Comparison of ENCODE assay signal across 26 cellular contexts in the genomic region with DNA sequence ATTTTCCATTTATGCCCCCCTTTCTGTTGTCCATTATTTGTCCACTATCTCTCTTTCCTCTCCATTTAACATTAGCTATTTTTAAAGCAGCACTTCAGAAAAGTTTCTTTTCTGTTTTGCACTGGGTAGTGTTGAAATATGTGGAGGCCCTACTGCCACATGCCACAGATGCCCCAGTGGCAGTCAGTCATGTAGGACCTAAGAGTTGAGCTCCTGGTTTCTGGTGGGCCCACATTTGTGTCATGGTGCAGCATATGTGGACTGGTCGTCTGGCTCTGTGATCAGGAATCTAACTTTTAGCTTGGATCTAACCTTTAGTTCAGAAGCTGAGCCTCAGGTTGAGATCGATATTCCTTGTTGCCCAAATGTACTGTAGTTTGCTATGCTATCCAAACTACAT. TPM values are rescaled to one million over a fixed set of nuclear protein-coding genes. Genes with fewer than 3 reads are reported as not detected.
DNase-seq lines count a peak whose midpoint lies in the region; ATAC-seq and TF ChIP-seq lines count a peak whose summit lies in the region.
"Had no signal": no experiment of that assay in that cellular context is flagged by ENCODE, and none has a peak within 500 bp of the region (broad histone marks: within the 10 kb centered on the region; RNA-seq: fewer than 3 reads in every experiment).

No MANE protein-coding gene starts in this region.

- POLR2A ChIA-PET in PC-9 (lab: Charles Lee; ENCODE audit: unreplicated experiment) = no interaction called here

- peaks cover 16 to 28% of the 10 kb centered on the region in 2 donors for H3K4me1 Mint-ChIP-seq in stimulated activated naive B cell treated with anti-CD40 and anti-IgM and Interleukin-4, amounts not matched to agents 10 μg/mL and 1 μg/mL and 100 μg/mL, for 72 hours
- H3K4me1 Mint-ChIP-seq: activated CD8-positive, alpha-beta memory T cell treated with anti-CD3 and anti-CD28 coated beads, Interleukin-2, amount 10 ng/mL, durations not matched to agents 7 days and 5 days; immature natural killer cell had no signal

- no peaks in the 10 kb centered on the region for H3K79me2 ChIP-seq in PC-9 (ENCODE audit: low read depth)

- H3K9me3 Mint-ChIP-seq in stimulated activated naive B cell treated with anti-CD40 and anti-IgM and Interleukin-4, amounts not matched to agents 10 μg/mL and 1 μg/mL and 100 μg/mL, for 72 hours = no peaks in the 10 kb centered on the region
- H3K9me3 Mint-ChIP-seq: activated CD4-positive, alpha-beta T cell treated with anti-CD3 and anti-CD28 coated beads, Interleukin-2, amount 10 ng/mL, durations not matched to agents 7 days and 5 days; activated naive CD4-positive, alpha-beta T cell treated with anti-CD3 and anti-CD28 coated beads for 36 hours; activated T-cell treated with anti-CD3 and anti-CD28 coated beads, Interleukin-2, amount 50 U/mL, for 72 hours; H9; IgD-negative memory B cell; immature natural killer cell; stimulated activated memory B cell treated with anti-CD40 and anti-IgM and Interleukin-4, amounts not matched to agents 10 μg/mL and 1 μg/mL and 100 μg/mL, for 72 hours; T-helper 2 cell treated with Interferon-gamma antibody and Interleukin-4, amounts not matched to agents 5 μg/mL and 100 μg/mL, for 36 hours had no signal

- no peak overlapping the region for H3K4me3 Mint-ChIP-seq in stimulated activated naive B cell treated with anti-CD40 and anti-IgM and Interleukin-4, amounts not matched to agents 10 μg/mL and 1 μg/mL and 100 μg/mL, for 72 hours
- H3K4me3 Mint-ChIP-seq: activated CD4-positive, alpha-beta T cell treated with anti-CD3 and anti-CD28 coated beads, Interleukin-2, amount 10 ng/mL, durations not matched to agents 7 days and 5 days; activated CD8-positive, alpha-beta memory T cell treated with anti-CD3 and anti-CD28 coated beads, Interleukin-2, amount 10 ng/mL, durations not matched to agents 7 days and 5 days; activated naive CD4-positive, alpha-beta T cell treated with anti-CD3 and anti-CD28 coated beads for 36 hours; activated T-cell treated with anti-CD3 and anti-CD28 coated beads, Interleukin-2, amount 50 U/mL, for 72 hours; H9; immature natural killer cell; stimulated activated memory B cell treated with anti-CD40 and anti-IgM and Interleukin-4, amounts not matched to agents 10 μg/mL and 1 μg/mL and 100 μg/mL, for 72 hours; T-helper 2 cell treated with Interferon-gamma antibody and Interleukin-4, amounts not matched to agents 5 μg/mL and 100 μg/mL, for 36 hours had no signal

- ATAC-seq in body of pancreas (no peak), HG02884 (IDR thresholded peaks at IDR 0.05; ENCODE audit: unreplicated experiment) (no peak)
- no peak for ATAC-seq in stimulated activated naive B cell treated with anti-CD40 and anti-IgM and Interleukin-4, amounts not matched to agents 10 μg/mL and 1 μg/mL and 100 μg/mL, for 72 hours (replicated peaks)
- ATAC-seq: activated CD8-positive, alpha-beta memory T cell treated with anti-CD3 and anti-CD28 coated beads, Interleukin-2, amount 10 ng/mL, durations not matched to agents 7 days and 5 days; activated T-cell treated with anti-CD3 and anti-CD28 coated beads, Interleukin-2, amount 50 U/mL, for 72 hours; stimulated activated memory B cell treated with anti-CD40 and anti-IgM and Interleukin-4, amounts not matched to agents 10 μg/mL and 1 μg/mL and 100 μg/mL, for 72 hours had no signal

- no peak overlapping the region for H3K23ac ChIP-seq in mesenchymal stem cell (ENCODE audit: low read length in 2 of 2)

- peaks cover 27 to 40% of the 10 kb centered on the region in 2 donors for H3K36me3 Mint-ChIP-seq in stimulated activated naive B cell treated with anti-CD40 and anti-IgM and Interleukin-4, amounts not matched to agents 10 μg/mL and 1 μg/mL and 100 μg/mL, for 72 hours

- no peak overlapping the region for H3K4ac ChIP-seq in mesenchymal stem cell (ENCODE audit: low read depth in 1 of 2, low read length in 2 of 2)

- peaks cover 15% of the 10 kb centered on the region for H3K79me1 ChIP-seq in mesenchymal stem cell (replicated peaks; ENCODE audit: low read length, poor library complexity, severe bottlenecking)

- no peaks in the 10 kb centered on the region for H3K27me3 Mint-ChIP-seq in stimulated activated naive B cell treated with anti-CD40 and anti-IgM and Interleukin-4, amounts not matched to agents 10 μg/mL and 1 μg/mL and 100 μg/mL, for 72 hours
- H3K27me3 Mint-ChIP-seq: activated CD4-positive, alpha-beta T cell treated with anti-CD3 and anti-CD28 coated beads, Interleukin-2, amount 10 ng/mL, durations not matched to agents 7 days and 5 days; IgD-negative memory B cell; stimulated activated memory B cell treated with anti-CD40 and anti-IgM and Interleukin-4, amounts not matched to agents 10 μg/mL and 1 μg/mL and 100 μg/mL, for 72 hours had no signal

- no peak overlapping the region for H3K4me2 ChIP-seq in PC-9
- no peak overlapping the region for H3K4me2 ChIP-seq in mesenchymal stem cell (ENCODE audit: low read length, poor library complexity, severe bottlenecking)

- H3K9me3 ChIP-seq in PC-9 (ENCODE audit: insufficient read depth, low read depth) (peaks cover 4% of the 10 kb centered on the region; the same call in 1 of the 2 replicates), body of pancreas (no peaks in the 10 kb centered on the region), mesenchymal stem cell (ENCODE audit: control insufficient read depth, low read length) (no peaks in the 10 kb centered on the region)
- H3K9me3 ChIP-seq: tibial artery had no signal

- H4K91ac ChIP-seq in mesenchymal stem cell (ENCODE audit: low read length) = no peak overlapping the region

- H3K4me3 ChIP-seq in PC-9 (no peak overlapping the region), body of pancreas (no peak overlapping the region), mesenchymal stem cell (ENCODE audit: insufficient read depth in 1 of 2, low read depth in 1 of 2, low read length in 2 of 2) (no peak overlapping the region)
- H3K4me3 ChIP-seq: tibial artery had no signal

- H2BK120ac ChIP-seq in mesenchymal stem cell (ENCODE audit: low read depth, low read length) = no peak overlapping the region

- H3K9ac ChIP-seq in mesenchymal stem cell (ENCODE audit: low read length) = no peak overlapping the region

- TF ChIP-seq CTCF in PC-9 (conservative IDR thresholded peaks at IDR 0.05) = no peak
- TF ChIP-seq CTCF in body of pancreas (IDR thresholded peaks at IDR 0.05) = no peak

- CTCF ChIA-PET in PC-9 (lab: Charles Lee) = no interaction called here

- H3K27ac Mint-ChIP-seq in stimulated activated naive B cell treated with anti-CD40 and anti-IgM and Interleukin-4, amounts not matched to agents 10 μg/mL and 1 μg/mL and 100 μg/mL, for 72 hours = peak overlapping the region; percentile 48
- H3K27ac Mint-ChIP-seq: activated CD4-positive, alpha-beta T cell treated with anti-CD3 and anti-CD28 coated beads, Interleukin-2, amount 10 ng/mL, durations not matched to agents 7 days and 5 days; activated CD8-positive, alpha-beta memory T cell treated with anti-CD3 and anti-CD28 coated beads, Interleukin-2, amount 10 ng/mL, durations not matched to agents 7 days and 5 days; activated naive CD4-positive, alpha-beta T cell treated with anti-CD3 and anti-CD28 coated beads for 36 hours; activated T-cell treated with anti-CD3 and anti-CD28 coated beads, Interleukin-2, amount 50 U/mL, for 72 hours; H9; immature natural killer cell; stimulated activated memory B cell treated with anti-CD40 and anti-IgM and Interleukin-4, amounts not matched to agents 10 μg/mL and 1 μg/mL and 100 μg/mL, for 72 hours; T-helper 2 cell treated with Interferon-gamma antibody and Interleukin-4, amounts not matched to agents 5 μg/mL and 100 μg/mL, for 36 hours had no signal

- H3K27ac ChIP-seq in PC-9 (no peak overlapping the region), body of pancreas (peak overlapping the region; percentile 22 to 65 (median 54)), mesenchymal stem cell (ENCODE audit: low read length, poor library complexity, severe bottlenecking) (peak overlapping the region; percentile 60)
- H3K27ac ChIP-seq: foreskin keratinocyte, tibial artery, WERI-Rb-1 had no signal

- H3K9me2 ChIP-seq in PC-9 (ENCODE audit: insufficient read depth) = no peaks in the 10 kb centered on the region

- no peak for DNase-seq in PC-9
- no peak for DNase-seq in body of pancreas
- DNase-seq in mesenchymal stem cell = no peak
- no peak for DNase-seq in stimulated activated naive B cell treated with anti-CD40 and anti-IgM and Interleukin-4, amounts not matched to agents 10 μg/mL and 1 μg/mL and 100 μg/mL, for 72 hours
- DNase-seq in midbrain (lab: John Stamatoyannopoulos, UW) = no peak
- no peak for DNase-seq in head of caudate nucleus
- DNase-seq: activated CD4-positive, alpha-beta T cell treated with anti-CD3 and anti-CD28 coated beads, Interleukin-2, amount 10 ng/mL, durations not matched to agents 7 days and 5 days; activated CD8-positive, alpha-beta memory T cell treated with anti-CD3 and anti-CD28 coated beads, Interleukin-2, amount 10 ng/mL, durations not matched to agents 7 days and 5 days; activated naive CD4-positive, alpha-beta T cell treated with anti-CD3 and anti-CD28 coated beads for 36 hours; activated T-cell treated with anti-CD3 and anti-CD28 coated beads, Interleukin-2, amount 50 U/mL, for 72 hours; aorta; effector CD4-positive, alpha-beta T cell; foreskin keratinocyte; H9; immature natural killer cell; NCI-H1092; NCI-H1930; NCI-H526 treated with DMSO at 0.1 percent for 48 hours; RPMI8226; stimulated activated CD4-positive, alpha-beta T cell treated with anti-CD3 and anti-CD28 coated beads, Interleukin-4, amount 100 ng/mL, for 1 hour; tibial artery; WERI-Rb-1 had no signal

- TSS peak; percentile 11 for BruUV-seq in PC-9 (replicated peaks; lab: Mats Ljungman, UMichigan)

- H3K4me1 ChIP-seq in PC-9 (replicated peaks; ENCODE audit: insufficient read depth) (no peaks in the 10 kb centered on the region), body of pancreas (peaks cover 14% of the 10 kb centered on the region), mesenchymal stem cell (ENCODE audit: control insufficient read depth, insufficient read depth, low read depth, low read length) (peaks cover 10% of the 10 kb centered on the region)
- H3K4me1 ChIP-seq: foreskin keratinocyte, tibial artery had no signal

- no peaks in the 10 kb centered on the region for H3K27me3 ChIP-seq in PC-9 (ENCODE audit: insufficient read depth, low read depth)
- H3K27me3 ChIP-seq in body of pancreas = no peaks in the 10 kb centered on the region
- no peaks in the 10 kb centered on the region for H3K27me3 ChIP-seq in mesenchymal stem cell (ENCODE audit: control insufficient read depth in 1 of 2, insufficient read depth in 1 of 2, low read length in 2 of 2)
- H3K27me3 ChIP-seq: foreskin keratinocyte, tibial artery had no signal

- no peak overlapping the region for H4K8ac ChIP-seq in mesenchymal stem cell (ENCODE audit: low read length)

- no peak overlapping the region for H3K18ac ChIP-seq in mesenchymal stem cell (ENCODE audit: low read depth in 1 of 2, low read length in 2 of 2)

- H3F3A ChIP-seq in PC-9 (ENCODE audit: insufficient read depth, low read depth) = no peaks in the 10 kb centered on the region

- H3K36me3 ChIP-seq in PC-9 (ENCODE audit: low read depth) (0 out of 2 replicates have a peak, but pooled peaks cover 4% of the 10 kb centered on the region), body of pancreas (replicated peaks in 1 of 2; ENCODE audit: insufficient read depth in 1 of 2, low read depth in 2 of 2) (peaks cover 0 to 2% of the 10 kb centered on the region in 2 donors), mesenchymal stem cell (ENCODE audit: control insufficient read depth in 1 of 2, insufficient read depth in 2 of 2, low read depth in 1 of 2, low read length in 2 of 2) (peaks cover 9 to 38% of the 10 kb centered on the region in 2 experiments)

- no peak overlapping the region for H3K14ac ChIP-seq in mesenchymal stem cell (ENCODE audit: low read length in 2 of 2)

- no peak overlapping the region for H2BK12ac ChIP-seq in mesenchymal stem cell (ENCODE audit: low read length in 2 of 2)

- no peaks in the 10 kb centered on the region for H4K20me1 ChIP-seq in PC-9 (ENCODE audit: insufficient read depth)

- no peak overlapping the region for H2BK15ac ChIP-seq in mesenchymal stem cell (ENCODE audit: low read depth, poor library complexity, severe bottlenecking)

- no peak overlapping the region for H2AK5ac ChIP-seq in mesenchymal stem cell (ENCODE audit: low read length, severe bottlenecking)

- TF ChIP-seq POLR2A in body of pancreas (IDR thresholded peaks at IDR 0.05) = no peak

- H2AFZ ChIP-seq in PC-9 = no peak overlapping the region
- no peak overlapping the region for H2AFZ ChIP-seq in mesenchymal stem cell (ENCODE audit: low read depth, low read length)

- intact Hi-C loops in PC-9 (cut with micrococcal nuclease; ENCODE audit: unreplicated experiment) (no loop called here), body of pancreas (cut with DNase I) (no loop called here), head of caudate nucleus (cut with DNase I) (no loop called here)

- 63 to 80% methylated on average over 2 of the region's 2 CpGs for WGBS in body of pancreas, 2 donors
- 98% methylated on average over 2 of the region's 2 CpGs for WGBS in mesenchymal stem cell

- no peak overlapping the region for H2BK5ac ChIP-seq in mesenchymal stem cell (ENCODE audit: low read depth, low read length, poor library complexity, severe bottlenecking)

RNA-seq across cellular contexts. Expression of a gene that starts 54.8 kb away (rescaled TPM):
- total RNA-seq in PC-9 (2021) = 33.3 and 46.0 TPM in 2 replicates
- total RNA-seq in body of pancreas = 1 to 10 TPM; 2.0 to 5.4 TPM
- 10.1 TPM for polyA plus RNA-seq in mesenchymal stem cell (2013, experiment 1 of 2)
- 9.2 TPM for polyA plus RNA-seq in mesenchymal stem cell (2013, experiment 2 of 2)
